1 cellular context compared by ENCODE assay signal in the genomic region with DNA sequence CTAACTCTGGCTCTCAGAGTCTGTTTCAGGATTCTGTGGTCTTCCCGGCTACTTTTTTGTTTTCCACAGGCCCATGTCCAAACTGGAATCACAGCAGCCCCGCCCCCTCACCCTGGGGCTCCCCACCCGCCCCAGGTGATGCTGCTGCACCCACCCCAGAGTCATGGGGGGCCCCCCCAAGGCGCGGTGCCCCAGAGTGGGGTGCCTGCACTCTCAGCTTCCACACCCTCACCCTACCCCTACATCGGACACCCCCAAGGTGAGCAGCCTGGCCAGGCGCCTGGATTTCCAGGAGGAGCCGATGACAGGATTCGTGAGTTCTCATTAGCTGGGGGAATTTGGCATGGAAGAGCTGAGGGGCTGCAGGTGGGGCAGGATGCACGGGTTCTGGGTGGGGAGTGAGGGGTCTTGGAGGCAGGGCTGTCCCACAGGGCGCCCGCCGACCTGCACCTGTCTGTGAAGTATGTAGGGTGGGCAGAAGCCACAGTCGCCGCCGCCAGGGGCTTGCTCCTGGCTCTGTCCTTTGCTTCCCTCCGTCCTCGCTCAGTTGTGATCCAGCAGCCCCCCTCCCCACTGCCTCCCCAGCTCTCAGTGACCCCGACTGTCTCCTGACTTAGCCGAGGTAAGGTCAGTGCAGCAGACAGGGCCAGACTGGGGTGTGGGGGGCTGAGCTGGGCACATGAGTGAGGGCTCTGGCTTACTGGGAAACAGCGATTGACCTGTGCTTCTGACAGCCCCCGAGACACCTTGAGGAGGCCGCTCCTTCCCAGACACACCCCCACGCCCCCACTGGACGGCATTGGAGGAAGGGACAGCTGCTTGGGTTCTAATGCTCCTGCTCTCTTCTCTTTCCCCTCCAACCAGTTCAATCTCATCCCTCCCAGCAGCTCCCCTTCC.
TF ChIP-seq lines count a peak whose summit lies in the region.

No MANE protein-coding gene starts in this region.

TF ChIP-seq in K562, 482 proteins besides CTCF, POLR2A, EP300 and RAD21 (continued from another document):
- TF ChIP-seq, protein P1, sequence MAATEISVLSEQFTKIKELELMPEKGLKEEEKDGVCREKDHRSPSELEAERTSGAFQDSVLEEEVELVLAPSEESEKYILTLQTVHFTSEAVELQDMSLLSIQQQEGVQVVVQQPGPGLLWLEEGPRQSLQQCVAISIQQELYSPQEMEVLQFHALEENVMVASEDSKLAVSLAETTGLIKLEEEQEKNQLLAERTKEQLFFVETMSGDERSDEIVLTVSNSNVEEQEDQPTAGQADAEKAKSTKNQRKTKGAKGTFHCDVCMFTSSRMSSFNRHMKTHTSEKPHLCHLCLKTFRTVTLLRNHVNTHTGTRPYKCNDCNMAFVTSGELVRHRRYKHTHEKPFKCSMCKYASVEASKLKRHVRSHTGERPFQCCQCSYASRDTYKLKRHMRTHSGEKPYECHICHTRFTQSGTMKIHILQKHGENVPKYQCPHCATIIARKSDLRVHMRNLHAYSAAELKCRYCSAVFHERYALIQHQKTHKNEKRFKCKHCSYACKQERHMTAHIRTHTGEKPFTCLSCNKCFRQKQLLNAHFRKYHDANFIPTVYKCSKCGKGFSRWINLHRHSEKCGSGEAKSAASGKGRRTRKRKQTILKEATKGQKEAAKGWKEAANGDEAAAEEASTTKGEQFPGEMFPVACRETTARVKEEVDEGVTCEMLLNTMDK (IDR thresholded peaks at IDR 0.05; ENCODE audit: borderline replicate concordance, insufficient read depth, low read depth, low read length, poor library complexity, severe bottlenecking) = peak; percentile 7
